In genomic region chr2:60484080-60484737, GRCh38 we compare ENCODE assay signal across 10 cellular contexts.
A peak's percentile ranks its signal among the peaks of the same experiment; 100 is the strongest.
DNase-seq lines count a peak whose midpoint lies in the region; ATAC-seq, FAIRE-seq and TF ChIP-seq lines count a peak whose summit lies in the region.
"Had no signal": no experiment of that assay in that cellular context is flagged by ENCODE, and none has a peak within 500 bp of the region (broad histone marks: within the 10 kb centered on the region; RNA-seq: fewer than 3 reads in every experiment).

No MANE protein-coding gene starts in this region.

- TF ChIP-seq CTCF in AG10803 (conservative IDR thresholded peaks at IDR 0.05; ENCODE audit: low read length): no peak
- TF ChIP-seq CTCF in H9 (conservative IDR thresholded peaks at IDR 0.05): no peak
- no peak for TF ChIP-seq CTCF in HepG2 (CRISPR knock-in tag; IDR thresholded peaks at IDR 0.05)
- no peak for TF ChIP-seq CTCF in WERI-Rb-1 (IDR thresholded peaks at IDR 0.05; ENCODE audit: low read depth, low read length)

- no peak overlapping the region for H2AK5ac ChIP-seq in H9 (ENCODE audit: insufficient read length, low read length)

- no peak overlapping the region for H4K5ac ChIP-seq in H9 (ENCODE audit: insufficient read length, low read depth, low read length)

- H3K23me2 ChIP-seq in H9 (ENCODE audit: insufficient read length, low read depth, low read length, poor library complexity, severe bottlenecking): no peaks in the 10 kb centered on the region

- H4K20me1 ChIP-seq in H9 (ENCODE audit: control insufficient read depth, insufficient read depth, insufficient read length): no peaks in the 10 kb centered on the region
- no peaks in the 10 kb centered on the region for H4K20me1 ChIP-seq in HepG2 (ENCODE audit: insufficient read depth, low read length)

- peaks cover 2% of the 10 kb centered on the region; the same call in 1 of the 2 replicates for H3K27me3 Mint-ChIP-seq in H9 (ENCODE audit: low read depth)

- H2BK15ac ChIP-seq in H9 (ENCODE audit: low read depth, low read length): no peak overlapping the region

- peak overlapping the region; percentile 41 to 89 (median 41); a peak in 6 of 7 replicates for H3K27ac Mint-ChIP-seq in H9

- H2BK120ac ChIP-seq in H9 (ENCODE audit: low read depth, low read length, poor library complexity, severe bottlenecking): no peak overlapping the region

- H2BK5ac ChIP-seq in H9 (ENCODE audit: insufficient read length, low read length): no peak overlapping the region

- H3K23ac ChIP-seq in H9 (ENCODE audit: insufficient read length, low read depth, low read length): no peak overlapping the region

- POLR2A ChIA-PET in HepG2 (lab: Yijun Ruan, JAX): no interaction called here

- no peak overlapping the region for H3K9ac ChIP-seq in H9 (ENCODE audit: extremely low read depth, insufficient read length, low read length)
- no peak overlapping the region for H3K9ac ChIP-seq in HepG2 (ENCODE audit: insufficient read depth, low read depth, low read length)

- H3K4me1 ChIP-seq in H9 (ENCODE audit: insufficient read depth, low read length): peaks cover 7% of the 10 kb centered on the region
- H3K4me1 ChIP-seq in HepG2 (ENCODE audit: insufficient read depth, low read length): peaks cover 53% of the 10 kb centered on the region

- no CpG with 5 or more reads among the region's 11 CpGs for WGBS in H9 (ENCODE audit: extremely low coverage, insufficient read length, low lambda C conversion rate)
- 39% methylated on average over 11 of the region's 11 CpGs for WGBS in HepG2 (ENCODE audit: low lambda C conversion rate)

- no peak for TF ChIP-seq POLR2A in HepG2 (IDR thresholded peaks at IDR 0.05; ENCODE audit: insufficient read depth in 1 of 2, low read depth in 2 of 2, low read length in 2 of 2)

- in situ Hi-C loops in HepG2 (cut with HindIII; ENCODE audit: extremely low pct_ligation_motif_present, low pct_unique_long_range_greater_than_20kb): no loop called here

- no peak overlapping the region for H2AFZ ChIP-seq in H9 (ENCODE audit: low read length)
- H2AFZ ChIP-seq in HepG2 (ENCODE audit: low read length): no peak overlapping the region

- no peak overlapping the region for H4K91ac ChIP-seq in H9 (ENCODE audit: insufficient read length, low read depth, low read length)

- H3K36me3 Mint-ChIP-seq in H9 (ENCODE audit: insufficient read depth in 1 of 3, low read depth in 3 of 3): peaks cover 7 to 61% (median 35%) of the 10 kb centered on the region in 3 experiments; a peak in 6 of 7 replicates

- ATAC-seq in HepG2 (no peak), HG02970 (IDR thresholded peaks at IDR 0.05; ENCODE audit: low FRiP score, unreplicated experiment) (no peak)

- no peak overlapping the region for H2BK20ac ChIP-seq in H9 (ENCODE audit: low read depth, low read length, poor library complexity, severe bottlenecking)

- intact Hi-C loops in HepG2 (cut with micrococcal nuclease; ENCODE audit: unreplicated experiment): no loop called here

- no peak overlapping the region for H4K8ac ChIP-seq in H9 (replicated peaks; ENCODE audit: insufficient read length, low read depth, low read length)

- no peak overlapping the region for H3K14ac ChIP-seq in H9 (ENCODE audit: insufficient read depth, low read length)

- peaks cover 73 to 75% of the 10 kb centered on the region in 2 experiments for H3K4me1 Mint-ChIP-seq in H9

- no peak for FAIRE-seq in HepG2 (lab: Jason Lieb, UNC)

- H3K27ac ChIP-seq in H9 (ENCODE audit: insufficient read length, low read depth, low read length): no peak overlapping the region
- no peak overlapping the region for H3K27ac ChIP-seq in HepG2 (ENCODE audit: extremely low read length, insufficient read depth, low read length)
- H3K27ac ChIP-seq in WERI-Rb-1: no peak overlapping the region
- H3K27ac ChIP-seq: vagina had no signal

- no peaks in the 10 kb centered on the region for H3K9me3 ChIP-seq in H9 (ENCODE audit: control insufficient read depth, low read depth, low read length)
- no peaks in the 10 kb centered on the region for H3K9me3 ChIP-seq in HepG2 (ENCODE audit: low read length)
- no peaks in the 10 kb centered on the region for H3K9me3 ChIP-seq in WERI-Rb-1 (ENCODE audit: severe bottlenecking)
- H3K9me3 ChIP-seq: vagina had no signal

- no peak overlapping the region for H3K4me3 Mint-ChIP-seq in H9

- peaks cover 11% of the 10 kb centered on the region for H3K79me1 ChIP-seq in H9 (ENCODE audit: insufficient read depth, low read depth, low read length, poor library complexity, severe bottlenecking)

- peak; percentile 94 for DNase-seq in AG10803 (ENCODE audit: low read depth)
- peak; percentile 48 for DNase-seq in H9
- peak; percentile 54 for DNase-seq in amniotic stem cell (lab: John Stamatoyannopoulos, UW)
- DNase-seq in HepG2 (ENCODE audit: low spot score): peak; percentile 13
- no peak for DNase-seq in WERI-Rb-1
- DNase-seq in DMS79 treated with DMSO at 0.1 percent for 48 hours (lab: John Stamatoyannopoulos, UW): no peak
- no peak for DNase-seq in NCI-H1092 (lab: John Stamatoyannopoulos, UW)
- DNase-seq: NCI-H446 treated with DMSO at 0.1 percent for 48 hours had no signal

- CTCF ChIA-PET in HepG2 (lab: Yijun Ruan, JAX; ENCODE audit: low intra/inter-chr PET ratio, low total read pairs): no interaction called here

- TF ChIP-seq EP300 in HepG2 (IDR thresholded peaks at IDR 0.05; ENCODE audit: low read depth in 2 of 2, low read length in 2 of 2) (no peak), HepG2 (CRISPR knock-in tag; IDR thresholded peaks at IDR 0.05; ENCODE audit: borderline replicate concordance) (no peak)

- no peaks in the 10 kb centered on the region for H3K36me3 ChIP-seq in HepG2 (replicated peaks in 1 of 2; ENCODE audit: control insufficient read depth in 1 of 2, insufficient read depth in 2 of 2, low read length in 2 of 2)
- peaks cover 3% of the 10 kb centered on the region for H3K36me3 ChIP-seq in WERI-Rb-1
- H3K36me3 ChIP-seq: vagina had no signal

- no peak for TF ChIP-seq RAD21 in HepG2 (CRISPR knock-in tag; IDR thresholded peaks at IDR 0.05)

- peaks cover 8% of the 10 kb centered on the region; the same call in 1 of the 2 replicates for H3K79me2 ChIP-seq in H9 (ENCODE audit: insufficient read depth, low read length)
- H3K79me2 ChIP-seq in HepG2 (ENCODE audit: insufficient read depth, low read length): no peaks in the 10 kb centered on the region

- H3K9me3 Mint-ChIP-seq in H9: no peaks in the 10 kb centered on the region

- H3T11ph ChIP-seq in H9 (ENCODE audit: low read length): no peak overlapping the region

- no peaks in the 10 kb centered on the region for H3K27me3 ChIP-seq in H9 (ENCODE audit: insufficient read depth, low read length)
- H3K27me3 ChIP-seq in HepG2 (ENCODE audit: control insufficient read depth in 1 of 2, insufficient read depth in 2 of 2, low read length in 2 of 2): peaks cover 0 to 14% of the 10 kb centered on the region in 2 experiments; a peak in 1 of 5 replicates
- H3K27me3 ChIP-seq in WERI-Rb-1 (ENCODE audit: insufficient read depth, low read depth, severe bottlenecking): no peaks in the 10 kb centered on the region
- H3K27me3 ChIP-seq: vagina had no signal

- peak overlapping the region; percentile 27 for H3K4me3 ChIP-seq in AG10803 (ENCODE audit: low read length)
- H3K4me3 ChIP-seq in HepG2 (replicated peaks in 1 of 3; ENCODE audit: insufficient read depth in 1 of 3, low read depth in 2 of 3, low read length in 3 of 3): no peak overlapping the region
- H3K4me3 ChIP-seq in WERI-Rb-1 (ENCODE audit: low read depth, low read length): no peak overlapping the region
- H3K4me3 ChIP-seq: vagina had no signal

- H3K56ac ChIP-seq in H9 (ENCODE audit: insufficient read length, low read depth, low read length): no peak overlapping the region

- BruUV-seq in HepG2 (replicated peaks; lab: Mats Ljungman, UMichigan): no TSS peak

- no peak overlapping the region for H2BK12ac ChIP-seq in H9 (ENCODE audit: insufficient read length, low read depth, low read length)

- no peak overlapping the region for H3K18ac ChIP-seq in H9 (ENCODE audit: insufficient read length, low read depth, low read length)

- no peak overlapping the region for H3K4me2 ChIP-seq in H9 (ENCODE audit: insufficient read depth, insufficient read length, low read length)
- H3K4me2 ChIP-seq in HepG2 (ENCODE audit: low read depth, low read length): no peak overlapping the region

- no peak overlapping the region for H3K4ac ChIP-seq in H9 (ENCODE audit: low read depth, low read length)

TF ChIP-seq in HepG2, 621 proteins besides CTCF, POLR2A, EP300 and RAD21 (continues in another document):
- TF ChIP-seq, protein P1, sequence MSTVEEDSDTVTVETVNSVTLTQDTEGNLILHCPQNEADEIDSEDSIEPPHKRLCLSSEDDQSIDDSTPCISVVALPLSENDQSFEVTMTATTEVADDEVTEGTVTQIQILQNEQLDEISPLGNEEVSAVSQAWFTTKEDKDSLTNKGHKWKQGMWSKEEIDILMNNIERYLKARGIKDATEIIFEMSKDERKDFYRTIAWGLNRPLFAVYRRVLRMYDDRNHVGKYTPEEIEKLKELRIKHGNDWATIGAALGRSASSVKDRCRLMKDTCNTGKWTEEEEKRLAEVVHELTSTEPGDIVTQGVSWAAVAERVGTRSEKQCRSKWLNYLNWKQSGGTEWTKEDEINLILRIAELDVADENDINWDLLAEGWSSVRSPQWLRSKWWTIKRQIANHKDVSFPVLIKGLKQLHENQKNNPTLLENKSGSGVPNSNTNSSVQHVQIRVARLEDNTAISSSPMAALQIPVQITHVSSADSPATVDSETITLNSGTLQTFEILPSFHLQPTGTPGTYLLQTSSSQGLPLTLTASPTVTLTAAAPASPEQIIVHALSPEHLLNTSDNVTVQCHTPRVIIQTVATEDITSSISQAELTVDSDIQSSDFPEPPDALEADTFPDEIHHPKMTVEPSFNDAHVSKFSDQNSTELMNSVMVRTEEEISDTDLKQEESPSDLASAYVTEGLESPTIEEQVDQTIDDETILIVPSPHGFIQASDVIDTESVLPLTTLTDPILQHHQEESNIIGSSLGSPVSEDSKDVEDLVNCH (CRISPR knock-in tag; IDR thresholded peaks at IDR 0.05): no peak
- TF ChIP-seq NR0B2 (CRISPR knock-in tag; IDR thresholded peaks at IDR 0.05) (no peak), NCOR1 (IDR thresholded peaks at IDR 0.05; ENCODE audit: borderline replicate concordance, low read length) (no peak), HOXA3 (CRISPR knock-in tag; IDR thresholded peaks at IDR 0.05) (no peak), TEAD3 (CRISPR knock-in tag; optimal IDR thresholded peaks at IDR 0.05; ENCODE audit: borderline replicate concordance) (peak; percentile 62), REXO4 (CRISPR knock-in tag; IDR thresholded peaks at IDR 0.05; ENCODE audit: borderline replicate concordance) (no peak), TP53 (CRISPR knock-in tag; conservative IDR thresholded peaks at IDR 0.05) (no peak), ZNF160 (CRISPR knock-in tag; IDR thresholded peaks at IDR 0.05) (no peak), ZNF772 (CRISPR knock-in tag; IDR thresholded peaks at IDR 0.05) (no peak), ZNF7 (CRISPR knock-in tag; IDR thresholded peaks at IDR 0.05) (no peak)

Comparison
In these comparisons a context has a peak if more than half of its experiments do, and no peak if none do; other contexts are left out.
1. DNase-seq: peak in AG10803 (single experiment), H9 (single experiment), amniotic stem cell (single experiment) and HepG2 (single experiment); none in WERI-Rb-1 (single experiment), DMS79 treated with DMSO at 0.1 percent for 48 hours (single experiment) and NCI-H1092 (single experiment).